1 cellular context compared by ENCODE assay signal in genomic region chr12:6215120-6215807, GRCh38.
TF ChIP-seq lines count a peak whose summit lies in the region.

No MANE protein-coding gene starts in this region.

TF ChIP-seq in endothelial cell of umbilical vein, 7 proteins besides CTCF, POLR2A, EP300 and RAD21:
- TF ChIP-seq JUN (IDR thresholded peaks at IDR 0.05; ENCODE audit: borderline replicate concordance, insufficient read depth, insufficient read length, low read depth) (no peak), GATA2 (IDR thresholded peaks at IDR 0.05; ENCODE audit: insufficient read depth, insufficient read length, low read depth, low read length) (no peak), MYC (IDR thresholded peaks at IDR 0.05; ENCODE audit: low read depth, low read length) (no peak), EZH2 (IDR thresholded peaks at IDR 0.05; ENCODE audit: borderline replicate concordance, low read depth, low read length, severe bottlenecking) (no peak), POLR2AphosphoS5 (IDR thresholded peaks at IDR 0.05; ENCODE audit: insufficient read depth, low read depth, low read length) (no peak)
